ENCODE assay signal across 22 cellular contexts in genomic region chr6:48541669-48542068, GRCh38.
"Had no signal": no experiment of that assay in that cellular context is flagged by ENCODE, and none has a peak within 500 bp of the region (broad histone marks: within the 10 kb centered on the region; RNA-seq: fewer than 3 reads in every experiment).

No MANE protein-coding gene starts in this region.

- H3K36me3 ChIP-seq: lower lobe of right lung, neutrophil, sigmoid colon, thoracic aorta, upper lobe of right lung had no signal

- H3K27ac ChIP-seq: lower lobe of right lung, neutrophil, parathyroid adenoma, sigmoid colon, thoracic aorta, upper lobe of right lung had no signal

- H3K9ac ChIP-seq: parathyroid adenoma had no signal

- H3K9me3 Mint-ChIP-seq: activated CD4-positive, alpha-beta T cell treated with anti-CD3 and anti-CD28 coated beads, Interleukin-2, amount 10 ng/mL, durations not matched to agents 24 days and 14 days had no signal

- DNase-seq: activated CD4-positive, alpha-beta T cell treated with anti-CD3 and anti-CD28 coated beads, Interleukin-2, amount 10 ng/mL, durations not matched to agents 24 days and 14 days; activated CD8-positive, alpha-beta T cell treated with anti-CD3 and anti-CD28 coated beads, Interleukin-2, amount 10 ng/mL, durations not matched to agents 7 days and 5 days; activated naive CD4-positive, alpha-beta T cell treated with Interleukin-2 at 50 U/mL for 16 hours; activated naive CD8-positive, alpha-beta T cell treated with anti-CD3 and anti-CD28 coated beads, Interleukin-2, amount 10 ng/mL, durations not matched to agents 7 days and 5 days; activated T-cell treated with anti-CD3 and anti-CD28 coated beads, Interleukin-2, amount 50 U/mL, for 24 hours; central memory CD4-positive, alpha-beta T cell; cortex of kidney; effector CD4-positive, alpha-beta T cell; left colon; lower lobe of right lung; sigmoid colon; stimulated activated CD4-positive, alpha-beta T cell treated with anti-CD3 and anti-CD28 coated beads, Interleukin-4, amount 100 ng/mL, for 24 hours; upper lobe of right lung had no signal

- H3K36me3 Mint-ChIP-seq: activated naive CD8-positive, alpha-beta T cell treated with anti-CD3 and anti-CD28 coated beads, Interleukin-2, amount 10 ng/mL, durations not matched to agents 7 days and 5 days; brain; natural killer cell treated with Interleukin-12 subunit alpha and Interleukin-12 subunit beta and Interleukin-15 and Interleukin-18, amount 100 ng/mL, for 72 hours; stimulated activated effector memory CD8-positive, alpha-beta T cell treated with anti-CD3 and anti-CD28 coated beads, Interleukin-12 subunit alpha, Interleukin-12 subunit beta, amount 100 ng/mL, for 72 hours had no signal

- H2AFZ ChIP-seq: parathyroid adenoma had no signal

- H3K27me3 ChIP-seq: neutrophil, sigmoid colon, upper lobe of right lung had no signal

- H3K4me3 Mint-ChIP-seq: activated CD4-positive, alpha-beta T cell treated with anti-CD3 and anti-CD28 coated beads, Interleukin-2, amount 10 ng/mL, durations not matched to agents 24 days and 14 days; activated CD8-positive, alpha-beta T cell treated with anti-CD3 and anti-CD28 coated beads, Interleukin-2, amount 10 ng/mL, durations not matched to agents 7 days and 5 days; activated naive CD8-positive, alpha-beta T cell treated with anti-CD3 and anti-CD28 coated beads, Interleukin-2, amount 10 ng/mL, durations not matched to agents 7 days and 5 days; activated T-cell treated with anti-CD3 and anti-CD28 coated beads, Interleukin-2, amount 50 U/mL, for 24 hours; brain; mesothelial cell of epicardium; natural killer cell treated with Interleukin-12 subunit alpha and Interleukin-12 subunit beta and Interleukin-15 and Interleukin-18, amount 100 ng/mL, for 72 hours; stimulated activated effector memory CD8-positive, alpha-beta T cell treated with anti-CD3 and anti-CD28 coated beads, Interleukin-12 subunit alpha, Interleukin-12 subunit beta, amount 100 ng/mL, for 72 hours had no signal

- ATAC-seq: activated CD8-positive, alpha-beta T cell treated with anti-CD3 and anti-CD28 coated beads, Interleukin-2, amount 10 ng/mL, durations not matched to agents 7 days and 5 days; esophagus mucosa; left colon; lower lobe of right lung; natural killer cell treated with Interleukin-12 subunit alpha and Interleukin-12 subunit beta and Interleukin-15 and Interleukin-18, amount 100 ng/mL, for 72 hours; stimulated activated effector memory CD8-positive, alpha-beta T cell treated with anti-CD3 and anti-CD28 coated beads, Interleukin-12 subunit alpha, Interleukin-12 subunit beta, amount 100 ng/mL, for 72 hours; upper lobe of right lung had no signal

- H3K27me3 Mint-ChIP-seq: activated CD4-positive, alpha-beta T cell treated with anti-CD3 and anti-CD28 coated beads, Interleukin-2, amount 10 ng/mL, durations not matched to agents 24 days and 14 days; activated naive CD8-positive, alpha-beta T cell treated with anti-CD3 and anti-CD28 coated beads, Interleukin-2, amount 10 ng/mL, durations not matched to agents 7 days and 5 days; activated T-cell treated with anti-CD3 and anti-CD28 coated beads, Interleukin-2, amount 50 U/mL, for 24 hours; brain; natural killer cell treated with Interleukin-12 subunit alpha and Interleukin-12 subunit beta and Interleukin-15 and Interleukin-18, amount 100 ng/mL, for 72 hours had no signal

- H3K4me1 Mint-ChIP-seq: activated CD4-positive, alpha-beta T cell treated with anti-CD3 and anti-CD28 coated beads, Interleukin-2, amount 10 ng/mL, durations not matched to agents 24 days and 14 days; activated naive CD8-positive, alpha-beta T cell treated with anti-CD3 and anti-CD28 coated beads, Interleukin-2, amount 10 ng/mL, durations not matched to agents 7 days and 5 days; brain; mesothelial cell of epicardium; stimulated activated effector memory CD8-positive, alpha-beta T cell treated with anti-CD3 and anti-CD28 coated beads, Interleukin-12 subunit alpha, Interleukin-12 subunit beta, amount 100 ng/mL, for 72 hours had no signal

- H3K9me3 ChIP-seq: neutrophil, sigmoid colon, thoracic aorta had no signal

- H3K79me2 ChIP-seq: parathyroid adenoma had no signal

- H3K27ac Mint-ChIP-seq: activated CD4-positive, alpha-beta T cell treated with anti-CD3 and anti-CD28 coated beads, Interleukin-2, amount 10 ng/mL, durations not matched to agents 24 days and 14 days; activated CD8-positive, alpha-beta T cell treated with anti-CD3 and anti-CD28 coated beads, Interleukin-2, amount 10 ng/mL, durations not matched to agents 7 days and 5 days; activated naive CD8-positive, alpha-beta T cell treated with anti-CD3 and anti-CD28 coated beads, Interleukin-2, amount 10 ng/mL, durations not matched to agents 7 days and 5 days; activated T-cell treated with anti-CD3 and anti-CD28 coated beads, Interleukin-2, amount 50 U/mL, for 24 hours; activated T-helper 2 cell treated with anti-CD3 and anti-CD28 coated beads, Interferon-gamma antibody, Interleukin-2, Interleukin-4, amounts not matched to agents 10 μg/mL and 5 μg/mL and 100 μg/mL, durations not matched to agents 14 hours and 24 hours and 36 hours; brain; mesothelial cell of epicardium; natural killer cell treated with Interleukin-12 subunit alpha and Interleukin-12 subunit beta and Interleukin-15 and Interleukin-18, amount 100 ng/mL, for 72 hours; stimulated activated effector memory CD8-positive, alpha-beta T cell treated with anti-CD3 and anti-CD28 coated beads, Interleukin-12 subunit alpha, Interleukin-12 subunit beta, amount 100 ng/mL, for 72 hours had no signal

- H3K4me1 ChIP-seq: lower lobe of right lung, parathyroid adenoma, sigmoid colon, upper lobe of right lung had no signal

- H3K4me3 ChIP-seq: lower lobe of right lung, sigmoid colon, thoracic aorta, upper lobe of right lung had no signal
